Comparison of ENCODE assay signal across 1 cellular context in genomic region chr17:36501963-36502362, GRCh38.
TF ChIP-seq lines count a peak whose summit lies in the region.

No MANE protein-coding gene starts in this region.

TF ChIP-seq in HEK293, 187 proteins besides CTCF, POLR2A, EP300 and RAD21 (continued from another document):
- TF ChIP-seq PRDM2 (tag by site-specific recombination; IDR thresholded peaks at IDR 0.05; ENCODE audit: borderline replicate concordance): no peak
